Comparison of ENCODE assay signal across 8 cellular contexts in genomic region chr1:15408890-15409399, GRCh38. TPM values are rescaled to one million over a fixed set of nuclear protein-coding genes. Genes with fewer than 3 reads are reported as not detected.
DNase-seq lines count a peak whose midpoint lies in the region; ATAC-seq lines count a peak whose summit lies in the region.

No MANE protein-coding gene starts in this region.

- no peak for ATAC-seq in activated CD4-positive, alpha-beta T cell treated with anti-CD3 and anti-CD28 coated beads for 36 hours

- CTCF ChIA-PET in activated CD4-positive, alpha-beta T cell treated with anti-CD3 and anti-CD28 coated beads for 36 hours (lab: Charles Lee), result interaction anchor here (1.8 kb wide), 1 partner anchor 85 kb away, joined by 7 read pairs; no protein-coding TSS in a partner anchor

- intact Hi-C loops in activated CD4-positive, alpha-beta T cell treated with anti-CD3 and anti-CD28 coated beads for 36 hours (cut with DNase I, micrococcal nuclease), result loop anchor here (1.0 to 5.0 kb wide), 6 partner anchors 8 to 428 kb away; partner anchors contain the start of genes CASP9 (in 1 of the 2), DDI2 (in 1 of the 2), DNAJC16 (in 1 of the 2) and FHAD1 (in 1 of the 2)

- H3K27me3 Mint-ChIP-seq in activated CD4-positive, alpha-beta T cell treated with anti-CD3 and anti-CD28 coated beads for 36 hours, result peaks cover 5% of the 10 kb centered on the region
- peaks cover 2% of the 10 kb centered on the region for H3K27me3 Mint-ChIP-seq in activated naive CD8-positive, alpha-beta T cell
- H3K27me3 Mint-ChIP-seq in immature natural killer cell (ENCODE audit: low read depth in 3 of 3), result peaks cover 46 to 56% (median 55%) of the 10 kb centered on the region in 3 donors

- H3K27ac Mint-ChIP-seq in activated CD4-positive, alpha-beta T cell treated with anti-CD3 and anti-CD28 coated beads for 36 hours, result peak overlapping the region; percentile 70
- no peak overlapping the region for H3K27ac Mint-ChIP-seq in activated naive CD8-positive, alpha-beta T cell
- peak overlapping the region; percentile 97 to 100 (median 100) for H3K27ac Mint-ChIP-seq in immature natural killer cell

- no peaks in the 10 kb centered on the region for H3K27me3 ChIP-seq in stomach smooth muscle (ENCODE audit: control insufficient read depth in 1 of 2, insufficient read depth in 2 of 2, low read length in 2 of 2)

- peaks cover 8% of the 10 kb centered on the region for H3K36me3 Mint-ChIP-seq in activated CD4-positive, alpha-beta T cell treated with anti-CD3 and anti-CD28 coated beads for 36 hours (ENCODE audit: low read depth)
- no peaks in the 10 kb centered on the region for H3K36me3 Mint-ChIP-seq in activated naive CD8-positive, alpha-beta T cell
- H3K36me3 Mint-ChIP-seq in immature natural killer cell, result peaks cover 18 to 30% (median 20%) of the 10 kb centered on the region in 3 donors

- DNase-seq in activated CD4-positive, alpha-beta T cell treated with anti-CD3 and anti-CD28 coated beads for 36 hours, result no peak
- no peak for DNase-seq in activated CD4-positive, alpha-beta T cell treated with anti-CD3 and anti-CD28 coated beads for 4 hours
- DNase-seq in immature natural killer cell (no peak), SHP77 treated with DMSO at 0.1 percent for 48 hours (lab: John Stamatoyannopoulos, UW) (no peak), DMS 273 treated with DMSO at 0.1 percent for 48 hours (lab: John Stamatoyannopoulos, UW) (no peak), EL (no peak)

- peaks cover 22% of the 10 kb centered on the region for H3K4me1 Mint-ChIP-seq in activated CD4-positive, alpha-beta T cell treated with anti-CD3 and anti-CD28 coated beads for 36 hours
- peaks cover 22% of the 10 kb centered on the region for H3K4me1 Mint-ChIP-seq in activated naive CD8-positive, alpha-beta T cell (ENCODE audit: low read depth)
- peaks cover 74 to 79% of the 10 kb centered on the region in 2 donors for H3K4me1 Mint-ChIP-seq in immature natural killer cell

- peak overlapping the region; percentile 60 for H3K27ac ChIP-seq in stomach smooth muscle (ENCODE audit: low read length)

- H3K4me1 ChIP-seq in stomach smooth muscle (ENCODE audit: control insufficient read depth, insufficient read depth, low read length), result peaks cover 53% of the 10 kb centered on the region

- POLR2A ChIA-PET in activated CD4-positive, alpha-beta T cell treated with anti-CD3 and anti-CD28 coated beads for 36 hours (lab: Charles Lee), result no interaction called here

- H3K4me3 Mint-ChIP-seq in activated CD4-positive, alpha-beta T cell treated with anti-CD3 and anti-CD28 coated beads for 36 hours, result peak overlapping the region; percentile 87
- peak overlapping the region; percentile 80 for H3K4me3 Mint-ChIP-seq in activated naive CD8-positive, alpha-beta T cell
- H3K4me3 Mint-ChIP-seq in immature natural killer cell, result peak overlapping the region; percentile 91 to 100 (median 96)

- peak overlapping the region; percentile 55 to 71 for H3K9ac ChIP-seq in stomach smooth muscle (ENCODE audit: low read length in 2 of 2)

- H3K9me3 ChIP-seq in stomach smooth muscle (ENCODE audit: control insufficient read depth in 2 of 2, low read length in 2 of 2), result no peaks in the 10 kb centered on the region

- no peaks in the 10 kb centered on the region for H3K9me3 Mint-ChIP-seq in activated CD4-positive, alpha-beta T cell treated with anti-CD3 and anti-CD28 coated beads for 36 hours (ENCODE audit: low read depth)
- H3K9me3 Mint-ChIP-seq in activated naive CD8-positive, alpha-beta T cell (ENCODE audit: low read depth), result no peaks in the 10 kb centered on the region
- H3K9me3 Mint-ChIP-seq in immature natural killer cell, result no peaks in the 10 kb centered on the region

- no peaks in the 10 kb centered on the region for H3K36me3 ChIP-seq in stomach smooth muscle (ENCODE audit: control insufficient read depth in 2 of 2, insufficient read depth in 2 of 2, low read length in 2 of 2)

- H3K4me3 ChIP-seq in stomach smooth muscle (ENCODE audit: low read length in 2 of 2), result peak overlapping the region; percentile 56 to 85

RNA-seq across cellular contexts. Expression of gene EFHD2, which starts 0.7 kb away (rescaled TPM):
- 10 to 100 TPM; 43.1 to 48.6 TPM for total RNA-seq in activated CD4-positive, alpha-beta T cell treated with anti-CD3 and anti-CD28 coated beads for 36 hours
- 1,000 to 10,000 TPM in 1 of 3 donors, 100 to 1,000 TPM in 2; 686 to 1,063 (median 771) TPM for polyA plus RNA-seq in immature natural killer cell

RNA-seq across cellular contexts. Expression of gene CTRC, which starts 29.3 kb away (rescaled TPM):
- not detected for total RNA-seq in activated CD4-positive, alpha-beta T cell treated with anti-CD3 and anti-CD28 coated beads for 36 hours
- not detected for polyA plus RNA-seq in immature natural killer cell

RNA-seq across cellular contexts. Expression of gene CELA2A, which starts 47.6 kb away (rescaled TPM):
- not detected for total RNA-seq in activated CD4-positive, alpha-beta T cell treated with anti-CD3 and anti-CD28 coated beads for 36 hours
- polyA plus RNA-seq in immature natural killer cell, result not detected
